In genomic region chr10:70543911-70544310, GRCh38 we compare ENCODE assay signal across 29 cellular contexts. TPM values are rescaled to one million over a fixed set of nuclear protein-coding genes. Genes with fewer than 3 reads are reported as not detected.
DNase-seq lines count a peak whose midpoint lies in the region; ATAC-seq and TF ChIP-seq lines count a peak whose summit lies in the region.
"Had no signal": no experiment of that assay in that cellular context is flagged by ENCODE, and none has a peak within 500 bp of the region (broad histone marks: within the 10 kb centered on the region; RNA-seq: fewer than 3 reads in every experiment).

No MANE protein-coding gene starts in this region.

- no peak overlapping the region for H3K9ac ChIP-seq in endodermal cell (ENCODE audit: extremely low read depth, low read length, poor library complexity, severe bottlenecking)
- H3K9ac ChIP-seq: KMS-11, SK-N-SH had no signal

- H3K4me3 ChIP-seq in WERI-Rb-1 (ENCODE audit: low read depth, low read length) = no peak overlapping the region
- H3K4me3 ChIP-seq in dorsolateral prefrontal cortex = no peak overlapping the region
- H3K4me3 ChIP-seq in endodermal cell (ENCODE audit: low read length) = no peak overlapping the region
- H3K4me3 ChIP-seq: HAP-1, Peyer's patch had no signal

- H3K4me3 Mint-ChIP-seq in glutamatergic neuron (ENCODE audit: unreplicated experiment) (peak overlapping the region; percentile 9), endodermal cell (no peak overlapping the region)
- H3K4me3 Mint-ChIP-seq: CD4-positive, alpha-beta memory T cell; IgD-negative memory B cell had no signal

- H3K27ac Mint-ChIP-seq in activated naive CD4-positive, alpha-beta T cell treated with anti-CD3 and anti-CD28 coated beads, Interleukin-2, amount 50 U/mL, for 72 hours = peak overlapping the region; percentile 13 to 22
- no peak overlapping the region for H3K27ac Mint-ChIP-seq in glutamatergic neuron (ENCODE audit: unreplicated experiment)
- H3K27ac Mint-ChIP-seq in endodermal cell = no peak overlapping the region
- H3K27ac Mint-ChIP-seq: CD4-positive, alpha-beta memory T cell had no signal

- no peaks in the 10 kb centered on the region for H3K9me3 Mint-ChIP-seq in activated naive CD4-positive, alpha-beta T cell treated with anti-CD3 and anti-CD28 coated beads, Interleukin-2, amount 50 U/mL, for 72 hours
- H3K9me3 Mint-ChIP-seq in glutamatergic neuron (ENCODE audit: unreplicated experiment) (peaks cover 2% of the 10 kb centered on the region), endodermal cell (no peaks in the 10 kb centered on the region)
- H3K9me3 Mint-ChIP-seq: CD4-positive, alpha-beta memory T cell; IgD-negative memory B cell had no signal

- H3K27me3 Mint-ChIP-seq in glutamatergic neuron (ENCODE audit: unreplicated experiment) = peaks cover 2% of the 10 kb centered on the region
- H3K27me3 Mint-ChIP-seq in endodermal cell (ENCODE audit: insufficient read depth) = no peaks in the 10 kb centered on the region
- H3K27me3 Mint-ChIP-seq: CD4-positive, alpha-beta memory T cell; IgD-negative memory B cell had no signal

- H3K36me3 ChIP-seq in WERI-Rb-1 = no peaks in the 10 kb centered on the region
- peaks cover 8% of the 10 kb centered on the region for H3K36me3 ChIP-seq in endodermal cell (ENCODE audit: control insufficient read depth, insufficient read depth, low read length)
- H3K36me3 ChIP-seq: BE2C, Peyer's patch had no signal

- no peaks in the 10 kb centered on the region for H3K27me3 ChIP-seq in WERI-Rb-1 (ENCODE audit: insufficient read depth, low read depth, severe bottlenecking)
- H3K27me3 ChIP-seq in dorsolateral prefrontal cortex = no peaks in the 10 kb centered on the region
- H3K27me3 ChIP-seq in endodermal cell (ENCODE audit: control insufficient read depth, insufficient read depth, low read length, poor library complexity, severe bottlenecking) = no peaks in the 10 kb centered on the region
- H3K27me3 ChIP-seq: BE2C, Peyer's patch had no signal

- H3K4me1 ChIP-seq in endodermal cell (ENCODE audit: control insufficient read depth, insufficient read depth, low read length) = no peaks in the 10 kb centered on the region
- H3K4me1 ChIP-seq: BE2C, HAP-1, Peyer's patch had no signal

- 92 to 100% methylated on average over 1 of the region's 1 CpG for WGBS in endodermal cell (ENCODE audit: insufficient coverage in 1 of 2, insufficient read length in 1 of 2), 2 experiments

- no peaks in the 10 kb centered on the region for H3K36me3 Mint-ChIP-seq in activated naive CD4-positive, alpha-beta T cell treated with anti-CD3 and anti-CD28 coated beads, Interleukin-2, amount 50 U/mL, for 72 hours
- H3K36me3 Mint-ChIP-seq in glutamatergic neuron (ENCODE audit: unreplicated experiment) (no peaks in the 10 kb centered on the region), endodermal cell (ENCODE audit: low read depth) (peaks cover 9% of the 10 kb centered on the region)
- H3K36me3 Mint-ChIP-seq: CD4-positive, alpha-beta memory T cell; IgD-negative memory B cell had no signal

- no peak for ATAC-seq in activated naive CD4-positive, alpha-beta T cell treated with anti-CD3 and anti-CD28 coated beads, Interleukin-2, amount 50 U/mL, for 72 hours
- no peak for ATAC-seq in HG02973 (IDR thresholded peaks at IDR 0.05; ENCODE audit: unreplicated experiment)

- H3K9me3 ChIP-seq in WERI-Rb-1 (ENCODE audit: severe bottlenecking) = no peaks in the 10 kb centered on the region
- no peaks in the 10 kb centered on the region for H3K9me3 ChIP-seq in endodermal cell (ENCODE audit: control insufficient read depth, low read length)
- H3K9me3 ChIP-seq: BE2C, HAP-1, Peyer's patch, SK-N-SH had no signal

- H3K4me1 Mint-ChIP-seq in glutamatergic neuron (ENCODE audit: low read depth, unreplicated experiment) (peaks cover 10% of the 10 kb centered on the region), endodermal cell (no peaks in the 10 kb centered on the region)
- H3K4me1 Mint-ChIP-seq: CD4-positive, alpha-beta memory T cell had no signal

- intact Hi-C loops in dorsolateral prefrontal cortex (cut with DNase I) = no loop called here

- H3K27ac ChIP-seq in WERI-Rb-1 (peak overlapping the region; percentile 35), dorsolateral prefrontal cortex (no peak overlapping the region), endodermal cell (ENCODE audit: low read depth, low read length) (no peak overlapping the region)
- H3K27ac ChIP-seq: HL-60, KMS-11, Peyer's patch had no signal

- no peak for TF ChIP-seq CTCF in WERI-Rb-1 (IDR thresholded peaks at IDR 0.05; ENCODE audit: low read depth, low read length)
- TF ChIP-seq CTCF in glutamatergic neuron (IDR thresholded peaks at IDR 0.05; ENCODE audit: partially characterized antibody, unreplicated experiment) = no peak
- no peak for TF ChIP-seq CTCF in dorsolateral prefrontal cortex (IDR thresholded peaks at IDR 0.05 in 54 of 56, conservative IDR thresholded peaks at IDR 0.05 in 2 of 56; ENCODE audit: low read depth in 1 of 56, partially characterized antibody in 56 of 56)
- no peak for TF ChIP-seq CTCF in endodermal cell (conservative IDR thresholded peaks at IDR 0.05)

- no peak for DNase-seq in activated naive CD4-positive, alpha-beta T cell treated with anti-CD3 and anti-CD28 coated beads, Interleukin-2, amount 50 U/mL, for 72 hours (ENCODE audit: low spot score in 2 of 2)
- DNase-seq in activated naive CD4-positive, alpha-beta T cell treated with anti-CD3 and anti-CD28 coated beads, Interleukin-2, amount 50 U/mL, for 16 hours = no peak
- peak; percentile 73 for DNase-seq in WERI-Rb-1
- DNase-seq in glutamatergic neuron = no peak
- peak; percentile 8 for DNase-seq in renal cortical epithelial cell (ENCODE audit: low read depth)
- no peak for DNase-seq in dorsolateral prefrontal cortex
- no peak for DNase-seq in endodermal cell
- DNase-seq: 8988T; ACHN; BE2C; CD4-positive, alpha-beta memory T cell; COR-L47; DMS53; GOT3; MM.1S; NCI-H1694; NCI-H2029 treated with DMSO at 0.1 percent for 48 hours; NCI-H2227 treated with DMSO at 0.1 percent for 48 hours; NCI-H69; OCI-M1; Peyer's patch; SIG-M5; SK-N-SH had no signal

RNA-seq across cellular contexts. Expression of gene PRF1, which starts 58.6 kb away (rescaled TPM):
- 10 to 100 TPM; 30.9 to 35.7 TPM for total RNA-seq in activated naive CD4-positive, alpha-beta T cell treated with anti-CD3 and anti-CD28 coated beads, Interleukin-2, amount 50 U/mL, for 72 hours
- total RNA-seq in glutamatergic neuron (ENCODE audit: unreplicated experiment) (2.6 TPM), renal cortical epithelial cell (not detected in 2 replicates), dorsolateral prefrontal cortex (1 to 10 TPM in 49 of 120 experiments, under 1 TPM in 55, not detected in 16; 0.25 to 4.6 (median 0.89) TPM), endodermal cell (not detected)
- polyA plus RNA-seq in endodermal cell (2013, experiment 1 of 2) = not detected
- not detected for polyA plus RNA-seq in endodermal cell (2013, experiment 2 of 2)
- total RNA-seq: NCI-H460 had no signal
- polyA plus RNA-seq: SK-N-SH had no signal

Comparison
In these comparisons a context has a peak if more than half of its experiments do, and no peak if none do; other contexts are left out.
1. DNase-seq: peak in WERI-Rb-1 (single experiment) and renal cortical epithelial cell (single experiment); none in activated naive CD4-positive, alpha-beta T cell treated with anti-CD3 and anti-CD28 coated beads, Interleukin-2, amount 50 U/mL, for 72 hours (0 of 2), activated naive CD4-positive, alpha-beta T cell treated with anti-CD3 and anti-CD28 coated beads, Interleukin-2, amount 50 U/mL, for 16 hours (single experiment), glutamatergic neuron (single experiment), dorsolateral prefrontal cortex (0 of 10) and endodermal cell (single experiment).
2. H3K27ac Mint-ChIP-seq: peak in activated naive CD4-positive, alpha-beta T cell treated with anti-CD3 and anti-CD28 coated beads, Interleukin-2, amount 50 U/mL, for 72 hours (2 of 2); none in glutamatergic neuron (single experiment) and endodermal cell (single experiment).